Comparison of ENCODE assay signal across 1 cellular context in the genomic region with DNA sequence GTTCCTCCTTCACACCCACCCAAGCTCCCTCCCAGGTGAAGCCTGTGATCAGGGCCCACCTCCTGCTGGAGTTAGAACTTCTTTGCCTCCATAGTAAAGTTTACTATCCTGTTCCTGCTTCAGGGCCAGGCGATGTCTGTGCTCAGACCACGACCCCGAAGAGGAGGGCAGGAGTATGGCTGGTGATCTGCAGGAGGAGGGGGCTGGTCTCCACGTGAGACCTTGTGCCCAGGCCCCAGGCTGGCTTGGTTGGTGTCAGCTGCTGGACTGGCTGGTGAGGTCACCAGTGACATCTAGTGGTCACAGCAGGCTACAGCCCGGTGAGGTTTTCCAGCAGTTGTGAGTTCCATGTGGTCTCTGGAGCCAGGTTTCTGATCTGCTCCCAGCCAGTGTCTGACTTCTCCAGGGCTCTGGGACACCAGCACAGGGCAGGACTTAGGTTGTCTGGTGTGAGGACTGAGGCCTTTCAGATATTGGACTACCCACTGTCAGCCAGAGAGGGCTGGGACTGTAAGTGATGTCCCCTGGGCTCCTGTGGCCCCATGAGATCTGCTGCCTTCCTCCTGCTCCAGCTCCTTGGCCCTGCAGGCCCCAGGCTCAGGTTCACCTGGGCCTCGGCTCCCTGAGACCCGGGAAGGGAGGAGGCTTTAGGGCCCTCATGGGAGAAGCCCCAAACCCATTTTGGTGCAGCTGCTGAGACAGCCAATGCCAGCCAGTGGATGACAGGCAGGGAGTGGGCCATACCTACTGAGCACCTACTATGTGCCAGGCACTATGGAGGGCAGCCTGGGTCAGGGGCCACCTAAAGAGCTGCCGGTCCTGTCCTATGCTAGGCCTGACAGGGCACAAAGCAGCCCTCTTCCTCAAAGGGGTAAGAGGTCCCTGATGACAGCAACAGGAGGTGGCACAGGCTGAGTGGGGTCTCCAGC.
A peak's percentile ranks its signal among the peaks of the same experiment; 100 is the strongest.
TF ChIP-seq lines count a peak whose summit lies in the region.

No MANE protein-coding gene starts in this region.

TF ChIP-seq in IMR-90, 13 proteins besides CTCF, POLR2A, EP300 and RAD21 (continued from another document):
- TF ChIP-seq NFE2L2 (IDR thresholded peaks at IDR 0.05; ENCODE audit: low read depth, low read length) = no peak
- TF ChIP-seq BHLHE40 (IDR thresholded peaks at IDR 0.05; ENCODE audit: low read depth, low read length) = no peak; the same call in 1 of the 2 replicates
- TF ChIP-seq SMC3 (IDR thresholded peaks at IDR 0.05; ENCODE audit: low read depth, low read length) = peak; percentile 78
- TF ChIP-seq, protein P1, sequence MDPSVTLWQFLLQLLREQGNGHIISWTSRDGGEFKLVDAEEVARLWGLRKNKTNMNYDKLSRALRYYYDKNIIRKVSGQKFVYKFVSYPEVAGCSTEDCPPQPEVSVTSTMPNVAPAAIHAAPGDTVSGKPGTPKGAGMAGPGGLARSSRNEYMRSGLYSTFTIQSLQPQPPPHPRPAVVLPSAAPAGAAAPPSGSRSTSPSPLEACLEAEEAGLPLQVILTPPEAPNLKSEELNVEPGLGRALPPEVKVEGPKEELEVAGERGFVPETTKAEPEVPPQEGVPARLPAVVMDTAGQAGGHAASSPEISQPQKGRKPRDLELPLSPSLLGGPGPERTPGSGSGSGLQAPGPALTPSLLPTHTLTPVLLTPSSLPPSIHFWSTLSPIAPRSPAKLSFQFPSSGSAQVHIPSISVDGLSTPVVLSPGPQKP (IDR thresholded peaks at IDR 0.05; ENCODE audit: borderline replicate concordance, low read depth, low read length) = no peak
- TF ChIP-seq CEBPB (IDR thresholded peaks at IDR 0.05; ENCODE audit: low read depth, low read length) = no peak
- no peak for TF ChIP-seq FOS (IDR thresholded peaks at IDR 0.05; ENCODE audit: low read depth, low read length)
- TF ChIP-seq MAFK (IDR thresholded peaks at IDR 0.05; ENCODE audit: low read depth, low read length) = no peak
- no peak for TF ChIP-seq RCOR1 (IDR thresholded peaks at IDR 0.05; ENCODE audit: insufficient replicate concordance, low read length)
